Comparison of ENCODE assay signal across 10 cellular contexts in the genomic region with DNA sequence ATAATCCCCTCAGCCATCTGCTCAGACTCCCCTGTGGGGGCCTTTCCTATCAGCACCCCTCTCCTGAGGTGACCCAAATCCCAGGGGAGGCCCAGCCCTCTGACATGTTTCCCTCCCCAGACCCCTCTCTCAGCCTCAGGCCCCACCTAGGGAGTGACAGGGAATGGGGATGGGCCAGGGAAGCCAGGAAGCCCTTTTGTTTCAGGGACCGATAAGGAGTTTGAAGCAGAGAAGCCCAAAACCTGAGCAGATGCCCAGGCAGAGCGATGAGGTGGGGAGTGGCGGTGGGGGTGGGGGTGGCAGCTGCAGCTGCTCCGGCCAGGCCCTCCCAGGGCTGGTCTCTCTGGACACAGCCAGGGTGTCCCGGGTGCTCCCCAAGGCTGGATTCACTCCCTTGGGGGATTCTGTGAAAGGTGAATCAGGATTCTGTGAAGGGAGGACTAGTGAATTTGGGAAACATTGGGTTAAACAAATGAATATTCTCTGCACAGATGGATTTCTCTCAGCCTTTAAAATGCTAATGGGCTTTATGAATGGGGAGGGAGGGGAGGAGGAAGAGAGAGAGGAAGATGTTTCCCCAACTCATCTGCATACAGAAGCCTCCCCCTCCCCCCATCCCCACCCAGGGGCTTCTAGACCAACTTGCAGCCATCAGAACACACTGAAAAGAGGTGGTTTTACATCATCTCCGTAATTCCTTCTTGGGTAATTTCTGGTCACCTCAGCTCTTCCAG. TPM values are rescaled to one million over a fixed set of nuclear protein-coding genes. Genes with fewer than 3 reads are reported as not detected.
DNase-seq lines count a peak whose midpoint lies in the region; ATAC-seq, FAIRE-seq and TF ChIP-seq lines count a peak whose summit lies in the region.
"Had no signal": no experiment of that assay in that cellular context is flagged by ENCODE, and none has a peak within 500 bp of the region (broad histone marks: within the 10 kb centered on the region; RNA-seq: fewer than 3 reads in every experiment).

No MANE protein-coding gene starts in this region.

- no peaks in the 10 kb centered on the region for H3K9me3 ChIP-seq in H9 (ENCODE audit: control insufficient read depth, low read depth, low read length)
- no peaks in the 10 kb centered on the region for H3K9me3 ChIP-seq in OCI-LY3 (ENCODE audit: insufficient read depth, low read length)
- H3K9me3 ChIP-seq in gastroesophageal sphincter: no peaks in the 10 kb centered on the region

- peak overlapping the region; percentile 27; the same call in 1 of the 2 replicates for H3K14ac ChIP-seq in H9 (ENCODE audit: insufficient read depth, low read length)

- H3K4me3 Mint-ChIP-seq in H9 (peak overlapping the region; percentile 28 to 61), endothelial cell (ENCODE audit: unreplicated experiment) (no peak overlapping the region)
- H3K4me3 Mint-ChIP-seq in stimulated activated naive B cell treated with anti-CD40 and anti-IgM and Interleukin-4, amounts not matched to agents 10 μg/mL and 1 μg/mL and 100 μg/mL, for 72 hours: peak overlapping the region in 1 of 2 donors; percentile 37

- H2BK5ac ChIP-seq in H9 (ENCODE audit: insufficient read length, low read length): no peak overlapping the region

- H2AFZ ChIP-seq in H9 (ENCODE audit: low read length) (no peak overlapping the region), OCI-LY3 (ENCODE audit: low read depth, low read length) (no peak overlapping the region)

- peaks cover 76% of the 10 kb centered on the region for H3K36me3 ChIP-seq in OCI-LY3 (replicated peaks; ENCODE audit: low read depth, low read length)
- peaks cover 0 to 70% of the 10 kb centered on the region in 2 donors for H3K36me3 ChIP-seq in gastroesophageal sphincter

- DNase-seq in H9: peak; percentile 74
- DNase-seq in endothelial cell (ENCODE audit: low spot score): no peak
- no peak for DNase-seq in stimulated activated naive B cell treated with anti-CD40 and anti-IgM and Interleukin-4, amounts not matched to agents 10 μg/mL and 1 μg/mL and 100 μg/mL, for 72 hours
- no peak for DNase-seq in AG20443 (ENCODE audit: low spot score)
- DNase-seq in HTR-8/SVneo (ENCODE audit: insufficient read length, low spot score): no peak
- DNase-seq: stimulated activated CD4-positive, alpha-beta T cell treated with anti-CD3 and anti-CD28 coated beads, Interleukin-4, amount 100 ng/mL, for 1 hour had no signal

- H3K79me1 ChIP-seq in H9 (ENCODE audit: insufficient read depth, low read depth, low read length, poor library complexity, severe bottlenecking): no peaks in the 10 kb centered on the region

- H3K27me3 Mint-ChIP-seq in H9 (ENCODE audit: low read depth): no peaks in the 10 kb centered on the region
- H3K27me3 Mint-ChIP-seq in endothelial cell (ENCODE audit: unreplicated experiment): peaks cover 7% of the 10 kb centered on the region
- no peaks in the 10 kb centered on the region for H3K27me3 Mint-ChIP-seq in stimulated activated naive B cell treated with anti-CD40 and anti-IgM and Interleukin-4, amounts not matched to agents 10 μg/mL and 1 μg/mL and 100 μg/mL, for 72 hours

- no peak overlapping the region for H3K56ac ChIP-seq in H9 (ENCODE audit: insufficient read length, low read depth, low read length)

- peak overlapping the region; percentile 52 for H3K4me2 ChIP-seq in H9 (ENCODE audit: insufficient read depth, insufficient read length, low read length)
- peak overlapping the region; percentile 92 for H3K4me2 ChIP-seq in OCI-LY3 (ENCODE audit: low read length)

- TF ChIP-seq EP300 in gastroesophageal sphincter (IDR thresholded peaks at IDR 0.05): no peak

- no CpG with 5 or more reads among the region's 6 CpGs for WGBS in H9 (ENCODE audit: extremely low coverage, insufficient read length, low lambda C conversion rate)
- 57% methylated on average over 1 of the region's 6 CpGs; no CpG with 5 or more reads in 1 of the 2 donors for WGBS in gastroesophageal sphincter (ENCODE audit: low coverage in 1 of 2), 2 donors

- no peak overlapping the region for H2BK120ac ChIP-seq in H9 (ENCODE audit: low read depth, low read length, poor library complexity, severe bottlenecking)

- H3K4me3 ChIP-seq in OCI-LY3 (ENCODE audit: low read length) (peak overlapping the region; percentile 65), gastroesophageal sphincter (no peak overlapping the region)

- H3K23me2 ChIP-seq in H9 (ENCODE audit: insufficient read length, low read depth, low read length, poor library complexity, severe bottlenecking): peaks cover 5% of the 10 kb centered on the region

- no peak overlapping the region for H3K4ac ChIP-seq in H9 (ENCODE audit: low read depth, low read length)

- H3K4me1 Mint-ChIP-seq in H9 (peaks cover 43 to 48% of the 10 kb centered on the region in 2 experiments), endothelial cell (ENCODE audit: unreplicated experiment) (peaks cover 62% of the 10 kb centered on the region)
- H3K4me1 Mint-ChIP-seq in stimulated activated naive B cell treated with anti-CD40 and anti-IgM and Interleukin-4, amounts not matched to agents 10 μg/mL and 1 μg/mL and 100 μg/mL, for 72 hours: peaks cover 76 to 97% of the 10 kb centered on the region in 2 donors

- H3K4me1 ChIP-seq in H9 (ENCODE audit: insufficient read depth, low read length): peaks cover 13% of the 10 kb centered on the region
- peaks cover 98% of the 10 kb centered on the region for H3K4me1 ChIP-seq in OCI-LY3 (ENCODE audit: low read length)
- peaks cover 0 to 38% (median 4%) of the 10 kb centered on the region in 3 donors for H3K4me1 ChIP-seq in gastroesophageal sphincter

- H2BK20ac ChIP-seq in H9 (ENCODE audit: low read depth, low read length, poor library complexity, severe bottlenecking): no peak overlapping the region

- H4K20me1 ChIP-seq in H9 (ENCODE audit: control insufficient read depth, insufficient read depth, insufficient read length) (no peaks in the 10 kb centered on the region), OCI-LY3 (ENCODE audit: insufficient read depth, low read length) (peaks cover 5% of the 10 kb centered on the region; the same call in 1 of the 2 replicates)

- H3K9ac ChIP-seq in H9 (ENCODE audit: extremely low read depth, insufficient read length, low read length): no peak overlapping the region
- peak overlapping the region; percentile 91 for H3K9ac ChIP-seq in OCI-LY3 (ENCODE audit: low read length)

- TF ChIP-seq POLR2A in gastroesophageal sphincter (IDR thresholded peaks at IDR 0.05): no peak

- no peak overlapping the region for H2BK12ac ChIP-seq in H9 (ENCODE audit: insufficient read length, low read depth, low read length)

- FAIRE-seq in HTR-8/SVneo (lab: Jason Lieb, UNC): no peak

- no peak overlapping the region for H3K23ac ChIP-seq in H9 (ENCODE audit: insufficient read length, low read depth, low read length)

- H3K18ac ChIP-seq in H9 (ENCODE audit: insufficient read length, low read depth, low read length): no peak overlapping the region

- no peak overlapping the region for H2BK15ac ChIP-seq in H9 (ENCODE audit: low read depth, low read length)

- no peak overlapping the region for H4K8ac ChIP-seq in H9 (replicated peaks; ENCODE audit: insufficient read length, low read depth, low read length)

- H3K79me2 ChIP-seq in H9 (ENCODE audit: insufficient read depth, low read length) (0 out of 2 replicates have a peak, but pooled peaks cover 3% of the 10 kb centered on the region), OCI-LY3 (ENCODE audit: low read length) (peaks cover 84% of the 10 kb centered on the region)

- H2AK5ac ChIP-seq in H9 (ENCODE audit: insufficient read length, low read length): no peak overlapping the region

- no peak overlapping the region for H4K91ac ChIP-seq in H9 (ENCODE audit: insufficient read length, low read depth, low read length)

- no peak overlapping the region for H4K5ac ChIP-seq in H9 (ENCODE audit: insufficient read length, low read depth, low read length)

- H3K9me3 Mint-ChIP-seq in H9 (no peaks in the 10 kb centered on the region), endothelial cell (ENCODE audit: unreplicated experiment) (no peaks in the 10 kb centered on the region)
- H3K9me3 Mint-ChIP-seq in stimulated activated naive B cell treated with anti-CD40 and anti-IgM and Interleukin-4, amounts not matched to agents 10 μg/mL and 1 μg/mL and 100 μg/mL, for 72 hours: peaks cover 2 to 5% of the 10 kb centered on the region in 2 donors

- H3T11ph ChIP-seq in H9 (ENCODE audit: low read length): no peak overlapping the region

- H3K27ac Mint-ChIP-seq in H9 (peak overlapping the region; percentile 87 to 99 (median 95)), endothelial cell (ENCODE audit: unreplicated experiment) (peak overlapping the region; percentile 57)
- peak overlapping the region; percentile 97 for H3K27ac Mint-ChIP-seq in stimulated activated naive B cell treated with anti-CD40 and anti-IgM and Interleukin-4, amounts not matched to agents 10 μg/mL and 1 μg/mL and 100 μg/mL, for 72 hours

- TF ChIP-seq CTCF in H9 (conservative IDR thresholded peaks at IDR 0.05): no peak
- TF ChIP-seq CTCF in OCI-LY3 (IDR thresholded peaks at IDR 0.05; ENCODE audit: low read depth, low read length): no peak
- no peak for TF ChIP-seq CTCF in endothelial cell (IDR thresholded peaks at IDR 0.05; ENCODE audit: unreplicated experiment)
- TF ChIP-seq CTCF in gastroesophageal sphincter (IDR thresholded peaks at IDR 0.05): no peak

- ATAC-seq in stimulated activated naive B cell treated with anti-CD40 and anti-IgM and Interleukin-4, amounts not matched to agents 10 μg/mL and 1 μg/mL and 100 μg/mL, for 72 hours (replicated peaks): no peak
- no peak for ATAC-seq in gastroesophageal sphincter

- H3K36me3 Mint-ChIP-seq in H9 (ENCODE audit: insufficient read depth in 1 of 3, low read depth in 3 of 3) (peaks cover 16 to 28% (median 16%) of the 10 kb centered on the region in 3 experiments), endothelial cell (ENCODE audit: low read depth, unreplicated experiment) (peaks cover 22% of the 10 kb centered on the region)
- H3K36me3 Mint-ChIP-seq in stimulated activated naive B cell treated with anti-CD40 and anti-IgM and Interleukin-4, amounts not matched to agents 10 μg/mL and 1 μg/mL and 100 μg/mL, for 72 hours: peaks cover 69 to 84% of the 10 kb centered on the region in 2 donors

- H3K27ac ChIP-seq in H9 (ENCODE audit: insufficient read length, low read depth, low read length): peak overlapping the region; percentile 3
- H3K27ac ChIP-seq in OCI-LY3 (ENCODE audit: low read length): peak overlapping the region; percentile 96
- H3K27ac ChIP-seq in gastroesophageal sphincter: peak overlapping the region in 1 of 4 donors; percentile 6
- H3K27ac ChIP-seq: VCaP had no signal

- no peaks in the 10 kb centered on the region for H3K27me3 ChIP-seq in H9 (ENCODE audit: insufficient read depth, low read length)
- no peaks in the 10 kb centered on the region for H3K27me3 ChIP-seq in OCI-LY3 (ENCODE audit: low read depth, low read length)
- no peaks in the 10 kb centered on the region for H3K27me3 ChIP-seq in gastroesophageal sphincter

RNA-seq across cellular contexts. Expression of gene AKNA, which starts 17.4 kb away (rescaled TPM):
- total RNA-seq in H9 (2021) (19.7 and 20.8 TPM in 2 replicates), endothelial cell (ENCODE audit: unreplicated experiment) (79.1 TPM), gastroesophageal sphincter (10 to 100 TPM in 3 of 4 donors, 1 to 10 TPM in 1; 8.8 to 24.3 (median 19.0) TPM)

RNA-seq across cellular contexts. Expression of gene ORM2, which starts 40.7 kb away (rescaled TPM):
- total RNA-seq in H9 (2021): 1.2 and 1.4 TPM in 2 replicates
- not detected for total RNA-seq in endothelial cell (ENCODE audit: unreplicated experiment)
- not detected for total RNA-seq in gastroesophageal sphincter
- total RNA-seq: NCI-H460 had no signal

RNA-seq across cellular contexts. Expression of gene ORM1, which starts 47.5 kb away (rescaled TPM):
- total RNA-seq in H9 (2021) (4.0 and 4.4 TPM in 2 replicates), endothelial cell (ENCODE audit: unreplicated experiment) (not detected), gastroesophageal sphincter (1 to 10 TPM in 1 of 4 donors, not detected in 3; 1.6 TPM)
- total RNA-seq: NCI-H460 had no signal
